Comparison of ENCODE assay signal across 2 cellular contexts in genomic region chr17:57974053-57974824, GRCh38. TPM values are rescaled to one million over a fixed set of nuclear protein-coding genes. Genes with fewer than 3 reads are reported as not detected.
"Had no signal": no experiment of that assay in that cellular context is flagged by ENCODE, and none has a peak within 500 bp of the region (broad histone marks: within the 10 kb centered on the region; RNA-seq: fewer than 3 reads in every experiment).

No MANE protein-coding gene starts in this region.

RNA-seq across cellular contexts. Expression of gene CUEDC1, which starts 19.0 kb away (rescaled TPM):
- total RNA-seq: activated B cell treated with CpG ODN at 0.5 μM for 24 hours had no signal
- polyA plus RNA-seq: naive thymus-derived CD4-positive, alpha-beta T cell had no signal
